Comparison of ENCODE assay signal across 8 cellular contexts in genomic region chr2:47520302-47520630, GRCh38. TPM values are rescaled to one million over a fixed set of nuclear protein-coding genes. Genes with fewer than 3 reads are reported as not detected.
DNase-seq lines count a peak whose midpoint lies in the region; ATAC-seq lines count a peak whose summit lies in the region.

No MANE protein-coding gene starts in this region.

- H3K27ac Mint-ChIP-seq in stimulated activated naive CD8-positive, alpha-beta T cell treated with anti-CD3 and anti-CD28 coated beads, Interleukin-15, Interleukin-2, amounts not matched to agents 100 ng/mL and 50 ng/mL, for 24 hours, result no peak overlapping the region
- H3K27ac Mint-ChIP-seq in effector memory CD8-positive, alpha-beta T cell, result peak overlapping the region; percentile 23 to 95

- no peaks in the 10 kb centered on the region for H3K36me3 Mint-ChIP-seq in stimulated activated naive CD8-positive, alpha-beta T cell treated with anti-CD3 and anti-CD28 coated beads, Interleukin-15, Interleukin-2, amounts not matched to agents 100 ng/mL and 50 ng/mL, for 24 hours (ENCODE audit: low read depth)
- no peaks in the 10 kb centered on the region for H3K36me3 Mint-ChIP-seq in effector memory CD8-positive, alpha-beta T cell (ENCODE audit: insufficient read depth)

- H3K4me3 Mint-ChIP-seq in stimulated activated naive CD8-positive, alpha-beta T cell treated with anti-CD3 and anti-CD28 coated beads, Interleukin-15, Interleukin-2, amounts not matched to agents 100 ng/mL and 50 ng/mL, for 24 hours, result peak overlapping the region; percentile 70
- peak overlapping the region; percentile 80 to 92 for H3K4me3 Mint-ChIP-seq in effector memory CD8-positive, alpha-beta T cell

- H3K9me3 Mint-ChIP-seq in stimulated activated naive CD8-positive, alpha-beta T cell treated with anti-CD3 and anti-CD28 coated beads, Interleukin-15, Interleukin-2, amounts not matched to agents 100 ng/mL and 50 ng/mL, for 24 hours, result no peaks in the 10 kb centered on the region
- no peaks in the 10 kb centered on the region for H3K9me3 Mint-ChIP-seq in effector memory CD8-positive, alpha-beta T cell

- no peak for ATAC-seq in stimulated activated naive CD8-positive, alpha-beta T cell treated with anti-CD3 and anti-CD28 coated beads, Interleukin-15, Interleukin-2, amounts not matched to agents 100 U/mL and 50 U/mL, for 24 hours
- no peak for ATAC-seq in effector memory CD8-positive, alpha-beta T cell (replicated peaks)
- no peak for ATAC-seq in HG02763 (IDR thresholded peaks at IDR 0.05; ENCODE audit: unreplicated experiment)

- H3K27me3 Mint-ChIP-seq in stimulated activated naive CD8-positive, alpha-beta T cell treated with anti-CD3 and anti-CD28 coated beads, Interleukin-15, Interleukin-2, amounts not matched to agents 100 ng/mL and 50 ng/mL, for 24 hours, result no peaks in the 10 kb centered on the region
- peaks cover 0 to 5% of the 10 kb centered on the region in 2 donors for H3K27me3 Mint-ChIP-seq in effector memory CD8-positive, alpha-beta T cell

- no peak for DNase-seq in stimulated activated naive CD8-positive, alpha-beta T cell treated with anti-CD3 and anti-CD28 coated beads, Interleukin-15, Interleukin-2, amounts not matched to agents 100 U/mL and 50 U/mL, for 24 hours
- DNase-seq in OCI-M1 (lab: John Stamatoyannopoulos, UW) (peak; percentile 67), NCI-H1930 (lab: John Stamatoyannopoulos, UW) (no peak), dermis blood vessel endothelial cell (no peak)
- no peak for DNase-seq in effector memory CD8-positive, alpha-beta T cell
- DNase-seq in activated CD8-positive, alpha-beta memory T cell treated with anti-CD3 and anti-CD28 coated beads, Interleukin-2, amount 50 U/mL, for 4 hours, result no peak

- peaks cover 16% of the 10 kb centered on the region for H3K4me1 Mint-ChIP-seq in stimulated activated naive CD8-positive, alpha-beta T cell treated with anti-CD3 and anti-CD28 coated beads, Interleukin-15, Interleukin-2, amounts not matched to agents 100 ng/mL and 50 ng/mL, for 24 hours (ENCODE audit: low read depth)
- H3K4me1 Mint-ChIP-seq in effector memory CD8-positive, alpha-beta T cell (ENCODE audit: low read depth in 2 of 2), result peaks cover 8% of the 10 kb centered on the region in 2 donors

RNA-seq across cellular contexts. Expression of gene KCNK12, which starts 50.5 kb away (rescaled TPM):
- total RNA-seq in dermis blood vessel endothelial cell, result under 0.01 TPM in 1 of 2 replicates, not detected in the other
